Comparison of ENCODE assay signal across 8 cellular contexts in the genomic region with DNA sequence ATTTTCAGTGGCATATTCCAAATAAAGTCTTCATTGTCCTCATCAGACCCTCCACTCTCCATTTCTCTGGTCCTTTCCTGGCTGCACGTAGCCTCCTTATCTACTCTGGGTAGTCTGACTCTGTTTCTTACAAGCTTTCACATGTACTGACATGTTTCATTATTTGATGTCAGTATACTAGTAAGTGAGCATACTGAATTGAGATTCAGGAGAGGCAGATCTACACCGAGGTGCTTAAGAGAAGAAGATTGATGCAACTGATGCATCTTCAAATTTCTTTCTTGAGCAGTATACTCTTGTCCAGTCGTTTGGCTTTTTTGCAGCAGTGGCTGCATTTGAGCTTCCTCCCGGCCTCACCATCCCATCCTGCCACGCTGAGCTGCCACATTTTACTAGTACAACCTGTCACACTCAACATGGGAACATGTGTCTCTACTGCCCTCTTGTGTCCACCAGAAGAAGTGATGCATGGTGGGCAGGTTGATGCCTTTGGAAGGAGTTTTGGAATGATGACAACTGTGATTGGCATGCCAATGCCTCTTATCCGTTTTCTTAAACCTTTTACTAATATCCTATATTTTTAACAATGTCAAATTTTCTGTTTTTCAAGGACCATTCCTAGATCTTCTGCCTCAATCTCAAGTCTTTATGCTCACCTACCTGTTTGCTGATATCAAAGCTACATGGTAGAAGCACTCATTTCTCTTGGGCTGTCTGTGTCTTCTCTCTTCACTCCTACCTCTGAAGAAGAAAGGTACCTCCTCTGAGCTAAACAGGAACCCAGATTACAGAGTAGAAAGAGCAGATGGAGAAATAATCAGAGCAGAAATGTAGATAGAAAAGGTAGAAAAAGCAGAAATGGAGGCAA. TPM values are rescaled to one million over a fixed set of nuclear protein-coding genes. Genes with fewer than 3 reads are reported as not detected.
DNase-seq lines count a peak whose midpoint lies in the region; ATAC-seq, FAIRE-seq and TF ChIP-seq lines count a peak whose summit lies in the region.

No MANE protein-coding gene starts in this region.

- H3K36me3 Mint-ChIP-seq in central memory CD8-positive, alpha-beta T cell (ENCODE audit: insufficient read depth) = no peaks in the 10 kb centered on the region

- peak; percentile 85 for TF ChIP-seq CTCF in BJ (IDR thresholded peaks at IDR 0.05; ENCODE audit: insufficient read depth, low read depth, low read length)
- peak; percentile 90 for TF ChIP-seq CTCF in HepG2 (CRISPR knock-in tag; IDR thresholded peaks at IDR 0.05)

- H3K9me3 ChIP-seq in HepG2 (ENCODE audit: low read length) = no peaks in the 10 kb centered on the region

- H3K4me1 ChIP-seq in HepG2 (ENCODE audit: insufficient read depth, low read length) = no peaks in the 10 kb centered on the region

- no peak for TF ChIP-seq POLR2A in HepG2 (IDR thresholded peaks at IDR 0.05; ENCODE audit: insufficient read depth in 1 of 2, low read depth in 2 of 2, low read length in 2 of 2)

- TF ChIP-seq RAD21 in HepG2 (CRISPR knock-in tag; IDR thresholded peaks at IDR 0.05) = peak; percentile 41; the same call in 1 of the 2 replicates

- no peaks in the 10 kb centered on the region for H4K20me1 ChIP-seq in HepG2 (ENCODE audit: insufficient read depth, low read length)

- no peaks in the 10 kb centered on the region for H3K79me2 ChIP-seq in HepG2 (ENCODE audit: insufficient read depth, low read length)

- POLR2A ChIA-PET in BJ (lab: Charles Lee) = no interaction called here
- POLR2A ChIA-PET in HepG2 (lab: Yijun Ruan, JAX) = no interaction called here

- WGBS in HepG2 (ENCODE audit: low lambda C conversion rate) = 10% methylated on average over 6 of the region's 6 CpGs

- no peak overlapping the region for H2AFZ ChIP-seq in HepG2 (ENCODE audit: low read length)

- DNase-seq in BJ (ENCODE audit: low read depth) (no peak), NCI-H2196 treated with DMSO at 0.1 percent for 48 hours (lab: John Stamatoyannopoulos, UW; ENCODE audit: unreplicated experiment) (peak; percentile 90), HepG2 (ENCODE audit: low spot score) (peak; percentile 61)
- peak; percentile 32 to 62 for DNase-seq in central memory CD8-positive, alpha-beta T cell (ENCODE audit: low spot score in 2 of 2)
- peak; percentile 1 for DNase-seq in stimulated activated CD8-positive, alpha-beta memory T cell treated with anti-CD3 and anti-CD28 coated beads, Interleukin-12 subunit alpha, Interleukin-12 subunit beta, amount 100 ng/mL, for 24 hours (ENCODE audit: extremely low read depth)

- peak; percentile 91 for FAIRE-seq in HepG2 (lab: Jason Lieb, UNC)

- H3K9ac ChIP-seq in HepG2 (ENCODE audit: insufficient read depth, low read depth, low read length) = no peak overlapping the region

- no peak for TF ChIP-seq EP300 in HepG2 (IDR thresholded peaks at IDR 0.05; ENCODE audit: low read depth in 2 of 2, low read length in 2 of 2)
- TF ChIP-seq EP300 in HepG2 (CRISPR knock-in tag; IDR thresholded peaks at IDR 0.05; ENCODE audit: borderline replicate concordance) = no peak

- H3K4me3 ChIP-seq in BJ (ENCODE audit: low read depth, low read length) (no peak overlapping the region), HepG2 (replicated peaks in 1 of 3; ENCODE audit: insufficient read depth in 1 of 3, low read depth in 2 of 3, low read length in 3 of 3) (no peak overlapping the region)

- no peak overlapping the region for H3K4me2 ChIP-seq in HepG2 (ENCODE audit: low read depth, low read length)

- peak; percentile 97 for ATAC-seq in GM19035 (IDR thresholded peaks at IDR 0.05; ENCODE audit: unreplicated experiment)
- ATAC-seq in HG03175 (IDR thresholded peaks at IDR 0.05; ENCODE audit: unreplicated experiment) = peak; percentile 94
- ATAC-seq in activated CD4-positive, CD25-positive, alpha-beta regulatory T cell treated with anti-CD3 and anti-CD28 coated beads, Interleukin-2, amount 50 U/mL, for 24 hours = peak; percentile 81 to 86
- ATAC-seq in central memory CD8-positive, alpha-beta T cell (replicated peaks; ENCODE audit: extremely low read depth, poor library complexity, severe bottlenecking) = peak; percentile 83
- ATAC-seq in HepG2 = peak; percentile 96

- H3K4me1 Mint-ChIP-seq in central memory CD8-positive, alpha-beta T cell = peaks cover 18% of the 10 kb centered on the region

- CTCF ChIA-PET in BJ (lab: Yijun Ruan, JAX) (interaction anchor here (0.7 to 2.0 kb wide), 17 partner anchors 10 to 440 kb away, joined by 3 to 30 read pairs (median 4); no protein-coding TSS in a partner anchor), HepG2 (lab: Yijun Ruan, JAX; ENCODE audit: low intra/inter-chr PET ratio, low total read pairs) (interaction anchor here (2.1 kb wide), 2 partner anchors 253 to 425 kb away, joined by 11 to 25 read pairs; no protein-coding TSS in a partner anchor)

- H3K27ac Mint-ChIP-seq in central memory CD8-positive, alpha-beta T cell (ENCODE audit: low read depth) = no peak overlapping the region

- H3K27ac ChIP-seq in HepG2 (ENCODE audit: extremely low read length, insufficient read depth, low read length) = no peak overlapping the region

- in situ Hi-C loops in HepG2 (cut with HindIII; ENCODE audit: extremely low pct_ligation_motif_present, low pct_unique_long_range_greater_than_20kb) = loop anchor here (5.0 to 10.0 kb wide), 2 partner anchors 243 to 420 kb away; no protein-coding TSS in a partner anchor

- no peaks in the 10 kb centered on the region for H3K27me3 Mint-ChIP-seq in central memory CD8-positive, alpha-beta T cell

- no TSS peak for BruUV-seq in HepG2 (replicated peaks; lab: Mats Ljungman, UMichigan)

- H3K27me3 ChIP-seq in BJ (ENCODE audit: control insufficient read depth, insufficient read depth, low read length) (no peaks in the 10 kb centered on the region), HepG2 (ENCODE audit: control insufficient read depth in 1 of 2, insufficient read depth in 2 of 2, low read length in 2 of 2) (no peaks in the 10 kb centered on the region)

- intact Hi-C loops in HepG2 (cut with micrococcal nuclease; ENCODE audit: unreplicated experiment) = loop anchor here (1.0 kb wide), 2 partner anchors 253 to 426 kb away; no protein-coding TSS in a partner anchor

- peak overlapping the region; percentile 40 for H3K4me3 Mint-ChIP-seq in central memory CD8-positive, alpha-beta T cell

- H3K36me3 ChIP-seq in BJ (ENCODE audit: control insufficient read depth, insufficient read depth, low read length) = no peaks in the 10 kb centered on the region
- H3K36me3 ChIP-seq in HepG2 (replicated peaks in 1 of 2; ENCODE audit: control insufficient read depth in 1 of 2, insufficient read depth in 2 of 2, low read length in 2 of 2) = no peaks in the 10 kb centered on the region

- no peaks in the 10 kb centered on the region for H3K9me3 Mint-ChIP-seq in central memory CD8-positive, alpha-beta T cell

TF ChIP-seq in HepG2, 621 proteins besides CTCF, POLR2A, EP300 and RAD21 (continues in another document):
- TF ChIP-seq, protein P1, sequence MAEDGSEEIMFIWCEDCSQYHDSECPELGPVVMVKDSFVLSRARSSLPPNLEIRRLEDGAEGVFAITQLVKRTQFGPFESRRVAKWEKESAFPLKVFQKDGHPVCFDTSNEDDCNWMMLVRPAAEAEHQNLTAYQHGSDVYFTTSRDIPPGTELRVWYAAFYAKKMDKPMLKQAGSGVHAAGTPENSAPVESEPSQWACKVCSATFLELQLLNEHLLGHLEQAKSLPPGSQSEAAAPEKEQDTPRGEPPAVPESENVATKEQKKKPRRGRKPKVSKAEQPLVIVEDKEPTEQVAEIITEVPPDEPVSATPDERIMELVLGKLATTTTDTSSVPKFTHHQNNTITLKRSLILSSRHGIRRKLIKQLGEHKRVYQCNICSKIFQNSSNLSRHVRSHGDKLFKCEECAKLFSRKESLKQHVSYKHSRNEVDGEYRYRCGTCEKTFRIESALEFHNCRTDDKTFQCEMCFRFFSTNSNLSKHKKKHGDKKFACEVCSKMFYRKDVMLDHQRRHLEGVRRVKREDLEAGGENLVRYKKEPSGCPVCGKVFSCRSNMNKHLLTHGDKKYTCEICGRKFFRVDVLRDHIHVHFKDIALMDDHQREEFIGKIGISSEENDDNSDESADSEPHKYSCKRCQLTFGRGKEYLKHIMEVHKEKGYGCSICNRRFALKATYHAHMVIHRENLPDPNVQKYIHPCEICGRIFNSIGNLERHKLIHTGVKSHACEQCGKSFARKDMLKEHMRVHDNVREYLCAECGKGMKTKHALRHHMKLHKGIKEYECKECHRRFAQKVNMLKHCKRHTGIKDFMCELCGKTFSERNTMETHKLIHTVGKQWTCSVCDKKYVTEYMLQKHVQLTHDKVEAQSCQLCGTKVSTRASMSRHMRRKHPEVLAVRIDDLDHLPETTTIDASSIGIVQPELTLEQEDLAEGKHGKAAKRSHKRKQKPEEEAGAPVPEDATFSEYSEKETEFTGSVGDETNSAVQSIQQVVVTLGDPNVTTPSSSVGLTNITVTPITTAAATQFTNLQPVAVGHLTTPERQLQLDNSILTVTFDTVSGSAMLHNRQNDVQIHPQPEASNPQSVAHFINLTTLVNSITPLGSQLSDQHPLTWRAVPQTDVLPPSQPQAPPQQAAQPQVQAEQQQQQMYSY (CRISPR knock-in tag; IDR thresholded peaks at IDR 0.05) = peak; percentile 69; the same call in 1 of the 2 replicates

RNA-seq across cellular contexts. Expression of a gene that starts 38.7 kb away (rescaled TPM):
- not detected in 2 replicates for polyA plus RNA-seq in BJ (2011; rRNA removed)
- polyA minus RNA-seq in BJ (2011; rRNA and poly(A)+ RNA removed) = not detected in 2 replicates
- not detected in 2 replicates for total RNA-seq in HepG2 (2016; rRNA removed; fragmentation: Illumina TruSeq; extraction: Trizol)
- not detected in 2 replicates for total RNA-seq in HepG2 (2016; cell fraction: cytosol; rRNA removed; fragmentation: Illumina TruSeq; extraction: Trizol; ENCODE audit: low read depth)
- total RNA-seq in HepG2 (2016; cell fraction: insoluble cytoplasmic fraction; rRNA removed; fragmentation: Illumina TruSeq; extraction: Trizol) = not detected in 2 replicates
- total RNA-seq in HepG2 (2016; cell fraction: membrane; rRNA removed; fragmentation: Illumina TruSeq; extraction: Trizol) = not detected in 2 replicates
- total RNA-seq in HepG2 (2016; cell fraction: nucleus; rRNA removed; fragmentation: Illumina TruSeq; extraction: Trizol) = not detected in 2 replicates
- polyA plus RNA-seq in HepG2 (2011; rRNA removed) = not detected in 2 replicates
- polyA plus RNA-seq in HepG2 (2011; cell fraction: cytosol; rRNA removed) = not detected in 2 replicates
- polyA plus RNA-seq in HepG2 (2011; cell fraction: nucleus; rRNA removed) = not detected in 2 replicates
- polyA plus RNA-seq in HepG2 (2012) = not detected in 2 replicates
- polyA plus RNA-seq in HepG2 (2016; cell fraction: cytosol; fragmentation: Illumina TruSeq; extraction: Trizol; ENCODE audit: low read depth) = not detected in 2 replicates
- polyA plus RNA-seq in HepG2 (2016; cell fraction: insoluble cytoplasmic fraction; fragmentation: Illumina TruSeq; extraction: Trizol; ENCODE audit: low read depth) = not detected in 2 replicates
- polyA plus RNA-seq in HepG2 (2016; cell fraction: membrane; fragmentation: Illumina TruSeq; extraction: Trizol; ENCODE audit: low read depth) = not detected in 2 replicates
- polyA plus RNA-seq in HepG2 (2016; cell fraction: nucleus; fragmentation: Illumina TruSeq; extraction: Trizol; ENCODE audit: insufficient read depth, low read depth) = not detected in 2 replicates
- not detected in 2 replicates for polyA minus RNA-seq in HepG2 (2011; rRNA and poly(A)+ RNA removed; ENCODE audit: low replicate concordance)
- polyA minus RNA-seq in HepG2 (2011; cell fraction: cytosol; rRNA and poly(A)+ RNA removed) = not detected in 2 replicates
- polyA minus RNA-seq in HepG2 (2011; cell fraction: nucleus; rRNA and poly(A)+ RNA removed) = not detected in 2 replicates
